ENCODE assay signal across 8 cellular contexts in the genomic region with DNA sequence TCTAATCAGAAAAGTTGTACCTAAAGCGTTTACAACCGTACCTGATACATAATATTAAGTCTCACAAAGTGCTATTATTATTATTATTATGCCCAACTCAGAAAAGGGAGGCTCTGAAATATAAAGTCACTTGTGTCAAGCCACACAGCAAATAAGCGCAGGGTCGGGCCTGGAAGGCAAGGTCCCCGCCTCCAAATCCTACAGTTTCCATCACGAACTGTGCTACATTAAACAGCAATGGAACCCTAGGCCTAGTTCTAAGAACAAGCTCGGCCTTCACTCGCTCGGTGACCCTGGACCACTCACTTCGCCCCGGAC.
DNase-seq lines count a peak whose midpoint lies in the region; ATAC-seq and TF ChIP-seq lines count a peak whose summit lies in the region.

No MANE protein-coding gene starts in this region.

- DNase-seq in COLO829 (ENCODE audit: low spot score) (peak; percentile 9), NAMALWA (ENCODE audit: low spot score) (peak; percentile 40), coronary artery (ENCODE audit: low spot score) (no peak), NCI-H2196 (lab: John Stamatoyannopoulos, UW; ENCODE audit: unreplicated experiment) (no peak), NCI-H2081 treated with DMSO at 0.1 percent for 48 hours (lab: John Stamatoyannopoulos, UW) (no peak)

- ATAC-seq in GM21786 (IDR thresholded peaks at IDR 0.05; ENCODE audit: unreplicated experiment) (no peak), GM18868 (IDR thresholded peaks at IDR 0.05; ENCODE audit: unreplicated experiment) (no peak)

- peak overlapping the region; percentile 88 for H3K4me3 ChIP-seq in coronary artery

- TF ChIP-seq CTCF in coronary artery (IDR thresholded peaks at IDR 0.05): no peak
- TF ChIP-seq CTCF in nephron (IDR thresholded peaks at IDR 0.05; ENCODE audit: unreplicated experiment in 3 of 3): no peak

- H3K36me3 Mint-ChIP-seq in nephron (ENCODE audit: low read depth): no peaks in the 10 kb centered on the region

- no peaks in the 10 kb centered on the region for H3K9me3 Mint-ChIP-seq in nephron

- H3K27ac Mint-ChIP-seq in nephron: peak overlapping the region; percentile 83 to 99 (median 96)

- peak overlapping the region; percentile 21 to 80 for H3K27ac ChIP-seq in coronary artery

- H3K4me3 Mint-ChIP-seq in nephron: peak overlapping the region; percentile 94 to 96 (median 95)

- H3K4me1 Mint-ChIP-seq in nephron: peaks cover 36% of the 10 kb centered on the region

- H3K27me3 Mint-ChIP-seq in nephron (ENCODE audit: low read depth): peaks cover 4% of the 10 kb centered on the region

Comparison
In these comparisons a context has a peak if more than half of its experiments do, and no peak if none do; other contexts are left out.
1. DNase-seq: peak in COLO829 (single experiment) and NAMALWA (single experiment); none in coronary artery (single experiment), NCI-H2196 (single experiment) and NCI-H2081 treated with DMSO at 0.1 percent for 48 hours (single experiment).